ENCODE assay signal across 8 cellular contexts in the genomic region with DNA sequence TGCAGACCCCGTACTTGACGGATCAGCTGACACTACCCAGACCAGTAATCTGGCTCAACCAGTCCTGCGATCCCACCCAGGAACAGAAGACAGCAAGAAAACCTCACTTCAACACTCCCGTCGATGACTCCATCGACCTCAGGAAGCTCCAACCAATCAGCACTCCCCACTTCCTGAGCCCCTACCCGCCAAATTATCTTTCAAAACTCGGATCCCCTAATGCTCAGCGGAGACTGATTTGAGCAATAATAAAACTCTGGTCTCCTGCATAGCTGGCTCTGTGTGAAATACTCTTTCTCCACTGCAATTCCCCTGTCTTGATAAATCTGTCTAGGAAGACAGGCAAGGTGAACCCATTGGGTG. TPM values are rescaled to one million over a fixed set of nuclear protein-coding genes. Genes with fewer than 3 reads are reported as not detected.
A peak's percentile ranks its signal among the peaks of the same experiment; 100 is the strongest.
DNase-seq lines count a peak whose midpoint lies in the region; ATAC-seq and TF ChIP-seq lines count a peak whose summit lies in the region.

No MANE protein-coding gene starts in this region.

- H3K27ac ChIP-seq in OCI-LY7 (ENCODE audit: low read depth, low read length, poor library complexity, severe bottlenecking) (peak overlapping the region; percentile 83), ectodermal cell (ENCODE audit: insufficient read depth, low read depth, low read length, poor library complexity, severe bottlenecking) (no peak overlapping the region), trophoblast cell (ENCODE audit: low read depth, low read length) (peak overlapping the region; percentile 99)

- no peak overlapping the region for H2AK5ac ChIP-seq in trophoblast cell (ENCODE audit: low read length)

- H3K14ac ChIP-seq in trophoblast cell (ENCODE audit: low read length) = peak overlapping the region; percentile 93

- peaks cover 48% of the 10 kb centered on the region for H3K4me1 ChIP-seq in OCI-LY7 (ENCODE audit: insufficient read depth, low read length, poor library complexity, severe bottlenecking)
- peaks cover 17% of the 10 kb centered on the region for H3K4me1 ChIP-seq in ectodermal cell (ENCODE audit: control insufficient read depth, insufficient read depth, low read length)
- peaks cover 33 to 36% of the 10 kb centered on the region in 2 experiments for H3K4me1 ChIP-seq in trophoblast cell (ENCODE audit: control insufficient read depth in 1 of 2, insufficient read depth in 2 of 2, low read length in 2 of 2)

- H3K4me2 ChIP-seq in OCI-LY7 (ENCODE audit: low read length) (peak overlapping the region; percentile 97), trophoblast cell (ENCODE audit: low read length) (peak overlapping the region; percentile 58)

- POLR2A ChIA-PET in OCI-LY7 (lab: Charles Lee) = interaction anchor here (0.6 to 4.0 kb wide), 8 partner anchors 17 to 126 kb away, joined by 3 to 44 read pairs (median 4); a partner anchor contains a TSS

- 76 to 82% methylated on average over 9 of the region's 9 CpGs for WGBS in ectodermal cell, 2 experiments
- WGBS in trophoblast cell (ENCODE audit: extremely low coverage, insufficient coverage, insufficient read length) = no CpG with 5 or more reads among the region's 9 CpGs

- peak overlapping the region; percentile 93 for H4K8ac ChIP-seq in trophoblast cell (ENCODE audit: low read depth, low read length)

- no peaks in the 10 kb centered on the region for H3K9me3 ChIP-seq in OCI-LY7 (ENCODE audit: low read length)
- H3K9me3 ChIP-seq in ectodermal cell (ENCODE audit: control insufficient read depth, low read length) = no peaks in the 10 kb centered on the region
- peaks cover 2% of the 10 kb centered on the region for H3K9me3 ChIP-seq in trophoblast cell (ENCODE audit: insufficient read depth, low read depth, low read length)

- H2BK5ac ChIP-seq in trophoblast cell (ENCODE audit: low read depth, low read length, poor library complexity) = peak overlapping the region; percentile 92

- H3K79me2 ChIP-seq in OCI-LY7 (ENCODE audit: insufficient read depth, low read depth, low read length) (peaks cover 47% of the 10 kb centered on the region), trophoblast cell (ENCODE audit: control insufficient read depth, insufficient read depth, low read length, poor library complexity) (peaks cover 16% of the 10 kb centered on the region)

- BruUV-seq in OCI-LY7 (replicated peaks; lab: Mats Ljungman, UMichigan) = no TSS peak

- no peak overlapping the region for H3K23ac ChIP-seq in trophoblast cell (ENCODE audit: low read length)

- ATAC-seq in omental fat pad (ENCODE audit: low FRiP score) = no peak

- no peak for TF ChIP-seq CTCF in GM06990 (IDR thresholded peaks at IDR 0.05; ENCODE audit: insufficient read depth, low read length, poor library complexity, severe bottlenecking)
- TF ChIP-seq CTCF in OCI-LY7 (conservative IDR thresholded peaks at IDR 0.05; ENCODE audit: low read length) = no peak
- no peak for TF ChIP-seq CTCF in omental fat pad (IDR thresholded peaks at IDR 0.05)

- H3K27me3 ChIP-seq in GM06990 (replicated peaks; ENCODE audit: control insufficient read depth, insufficient read depth, low read length) = no peaks in the 10 kb centered on the region
- no peaks in the 10 kb centered on the region for H3K27me3 ChIP-seq in ectodermal cell (ENCODE audit: control insufficient read depth, insufficient read depth, low read length, poor library complexity, severe bottlenecking)
- no peaks in the 10 kb centered on the region for H3K27me3 ChIP-seq in trophoblast cell (ENCODE audit: insufficient read depth, low read length)

- peaks cover 39% of the 10 kb centered on the region for H3K79me1 ChIP-seq in trophoblast cell (ENCODE audit: low read length)

- peak overlapping the region; percentile 23 for H4K12ac ChIP-seq in trophoblast cell (ENCODE audit: low read depth, low read length)

- H3K4me3 ChIP-seq in GM06990 (replicated peaks; ENCODE audit: low read depth, low read length) (peak overlapping the region; percentile 80), OCI-LY7 (ENCODE audit: low read depth, low read length, poor library complexity, severe bottlenecking) (peak overlapping the region; percentile 89), ectodermal cell (ENCODE audit: insufficient read depth, low read depth, low read length) (peak overlapping the region; percentile 87), trophoblast cell (ENCODE audit: low read depth, low read length) (no peak overlapping the region)

- H2BK12ac ChIP-seq in trophoblast cell (ENCODE audit: low read length) = no peak overlapping the region

- H2BK120ac ChIP-seq in trophoblast cell (ENCODE audit: insufficient read depth, low read length, poor library complexity) = peak overlapping the region; percentile 62

- H3K4ac ChIP-seq in trophoblast cell (ENCODE audit: low read depth, low read length) = peak overlapping the region; percentile 70

- intact Hi-C loops in OCI-LY7 (cut with micrococcal nuclease; ENCODE audit: unreplicated experiment) = loop anchor here (2.0 kb wide), 1 partner anchor 117 kb away; a partner anchor contains a TSS

- H3K36me3 ChIP-seq in GM06990 (ENCODE audit: control insufficient read depth, insufficient read depth, low read length) (peaks cover 5% of the 10 kb centered on the region), OCI-LY7 (ENCODE audit: insufficient read depth, low read length) (peaks cover 38% of the 10 kb centered on the region), ectodermal cell (ENCODE audit: control insufficient read depth, insufficient read depth, low read length) (no peaks in the 10 kb centered on the region), trophoblast cell (ENCODE audit: control insufficient read depth in 1 of 2, insufficient read depth in 2 of 2, low read length in 2 of 2) (no peaks in the 10 kb centered on the region)

- H4K91ac ChIP-seq in trophoblast cell (ENCODE audit: low read depth, low read length) = peak overlapping the region; percentile 97

- no peaks in the 10 kb centered on the region for H3K9me2 ChIP-seq in OCI-LY7 (ENCODE audit: insufficient read depth, low read length)

- H3K18ac ChIP-seq in trophoblast cell (ENCODE audit: low read length) = peak overlapping the region; percentile 33

- CTCF ChIA-PET in OCI-LY7 (lab: Charles Lee; ENCODE audit: unreplicated experiment) = interaction anchor here (0.6 to 2.2 kb wide), 6 partner anchors 15 to 97 kb away, joined by 3 to 16 read pairs (median 4); a partner anchor contains a TSS

- H3K9ac ChIP-seq in trophoblast cell (ENCODE audit: low read length) = peak overlapping the region; percentile 77

- no peaks in the 10 kb centered on the region; the same call in 1 of the 2 replicates for H4K20me1 ChIP-seq in OCI-LY7 (ENCODE audit: insufficient read depth, low read length)

- H2AFZ ChIP-seq in OCI-LY7 (ENCODE audit: low read length) (no peak overlapping the region), trophoblast cell (ENCODE audit: insufficient read depth, low read length, poor library complexity) (no peak overlapping the region)

- DNase-seq in GM06990 (ENCODE audit: extremely low read depth, insufficient read length) (no peak), OCI-LY7 (ENCODE audit: low spot score) (peak; percentile 40), trophoblast cell (no peak), NCI-H69 (lab: John Stamatoyannopoulos, UW) (no peak), omental fat pad (ENCODE audit: low spot score) (no peak), DMS53 treated with DMSO at 0.1 percent for 48 hours (lab: John Stamatoyannopoulos, UW; ENCODE audit: unreplicated experiment) (no peak), SHP77 treated with DMSO at 0.1 percent for 48 hours (lab: John Stamatoyannopoulos, UW) (no peak)

RNA-seq across cellular contexts. Expression of a gene that starts 1.2 kb away (rescaled TPM):
- total RNA-seq in OCI-LY7 (2014; rRNA removed; shearing (Covaris generic)) = 451 and 482 TPM in 2 replicates
- 232 and 252 TPM in 2 replicates for total RNA-seq in OCI-LY7 (2022)
- 376 TPM for polyA plus RNA-seq in ectodermal cell (2013, experiment 1 of 4)
- 333 TPM for polyA plus RNA-seq in ectodermal cell (2013, experiment 2 of 4)
- polyA plus RNA-seq in ectodermal cell (2013, experiment 3 of 4) = 281 TPM
- 315 TPM for polyA plus RNA-seq in ectodermal cell (2013, experiment 4 of 4)
- polyA plus RNA-seq in trophoblast cell (2013) = 216 and 223 TPM in 2 replicates
- 100 to 1,000 TPM in 1 of 4 donors, 10 to 100 TPM in 3; 58.6 to 140 (median 93.1) TPM for total RNA-seq in omental fat pad

RNA-seq across cellular contexts. Expression of a gene that starts 18.7 kb away (rescaled TPM):
- total RNA-seq in OCI-LY7 (2014; rRNA removed; shearing (Covaris generic)) = 15.2 and 18.9 TPM in 2 replicates
- total RNA-seq in OCI-LY7 (2022) = 44.1 and 54.5 TPM in 2 replicates
- 4.6 TPM for polyA plus RNA-seq in ectodermal cell (2013, experiment 1 of 4)
- polyA plus RNA-seq in ectodermal cell (2013, experiment 2 of 4) = 7.8 TPM
- 4.3 TPM for polyA plus RNA-seq in ectodermal cell (2013, experiment 3 of 4)
- polyA plus RNA-seq in ectodermal cell (2013, experiment 4 of 4) = 3.7 TPM
- 46.5 and 56.5 TPM in 2 replicates for polyA plus RNA-seq in trophoblast cell (2013)
- 10 to 100 TPM; 15.6 to 25.2 (median 18.0) TPM for total RNA-seq in omental fat pad

RNA-seq across cellular contexts. Expression of a gene that starts 40.3 kb away (rescaled TPM):
- total RNA-seq in OCI-LY7 (2014; rRNA removed; shearing (Covaris generic)) = 138 and 144 TPM in 2 replicates
- total RNA-seq in OCI-LY7 (2022) (79.0 and 92.6 TPM in 2 replicates), omental fat pad (100 to 1,000 TPM; 398 to 859 (median 623) TPM)
- 85.6 TPM for polyA plus RNA-seq in ectodermal cell (2013, experiment 1 of 4)
- 88.4 TPM for polyA plus RNA-seq in ectodermal cell (2013, experiment 2 of 4)
- polyA plus RNA-seq in ectodermal cell (2013, experiment 3 of 4) = 108 TPM
- 123 TPM for polyA plus RNA-seq in ectodermal cell (2013, experiment 4 of 4)
- polyA plus RNA-seq in trophoblast cell (2013) = 224 and 256 TPM in 2 replicates

RNA-seq across cellular contexts. Expression of a gene that starts 47.5 kb away (rescaled TPM):
- total RNA-seq in OCI-LY7 (2014; rRNA removed; shearing (Covaris generic)) = 0.38 and 3.7 TPM in 2 replicates
- total RNA-seq in OCI-LY7 (2022) (1.1 and 2.6 TPM in 2 replicates), omental fat pad (10 to 100 TPM in 2 of 4 donors, 1 to 10 TPM in 2; 1.7 to 15.9 (median 7.4) TPM)
- polyA plus RNA-seq in ectodermal cell (2013, experiment 1 of 4) = 2.6 TPM
- 3.3 TPM for polyA plus RNA-seq in ectodermal cell (2013, experiment 2 of 4)
- 1.8 TPM for polyA plus RNA-seq in ectodermal cell (2013, experiment 3 of 4)
- 2.1 TPM for polyA plus RNA-seq in ectodermal cell (2013, experiment 4 of 4)
- 1.7 and 1.8 TPM in 2 replicates for polyA plus RNA-seq in trophoblast cell (2013)
